In the genomic region with DNA sequence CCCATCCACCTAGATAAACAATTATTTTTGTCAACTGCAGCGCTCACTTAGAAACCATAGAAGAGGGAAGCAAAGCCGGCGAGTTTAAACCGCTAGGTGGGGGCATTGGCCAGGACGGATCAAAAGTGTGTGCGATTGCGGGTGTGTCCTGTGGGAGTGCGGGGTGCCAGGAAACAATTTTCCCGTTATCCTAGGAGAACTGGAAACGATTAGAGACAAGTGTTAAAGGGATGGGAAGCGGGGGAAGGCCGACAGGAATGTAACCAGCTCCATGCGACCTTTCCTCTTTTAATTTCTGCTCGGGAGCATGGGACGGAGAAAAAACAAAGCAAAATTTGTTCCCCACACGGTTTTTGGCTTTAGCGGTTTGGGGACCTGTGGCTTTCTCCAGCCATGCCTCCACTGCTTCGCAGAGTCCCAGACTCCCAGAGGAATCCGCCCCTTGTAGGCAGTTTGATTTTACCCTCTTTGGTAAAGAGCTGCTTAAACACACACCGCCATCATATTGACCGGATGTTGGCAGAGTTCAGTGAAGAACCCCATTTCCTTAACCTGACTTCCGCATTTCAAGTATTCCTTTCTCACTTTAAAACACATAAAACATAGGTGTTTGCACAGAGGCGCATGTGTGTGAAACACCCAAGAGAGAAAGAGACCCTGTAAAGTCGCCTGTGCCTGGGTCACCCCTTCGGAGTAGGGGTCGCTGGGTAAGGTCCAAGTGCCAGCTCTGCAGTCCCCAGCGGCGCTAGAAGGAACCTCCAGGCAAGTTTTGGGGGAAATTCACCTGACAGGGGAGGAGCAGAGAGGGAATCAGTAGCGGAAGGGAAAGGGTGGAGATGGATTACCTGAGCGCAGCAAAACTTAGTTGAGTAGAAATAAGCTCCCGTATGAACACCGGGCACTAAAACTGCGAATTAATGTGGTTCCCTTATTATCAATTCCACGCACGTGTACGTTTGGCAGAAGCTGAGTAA, we compare ENCODE assay signal across 9 cellular contexts. TPM values are rescaled to one million over a fixed set of nuclear protein-coding genes. Genes with fewer than 3 reads are reported as not detected.
DNase-seq lines count a peak whose midpoint lies in the region; ATAC-seq, FAIRE-seq and TF ChIP-seq lines count a peak whose summit lies in the region.
"Had no signal": no experiment of that assay in that cellular context is flagged by ENCODE, and none has a peak within 500 bp of the region (broad histone marks: within the 10 kb centered on the region; RNA-seq: fewer than 3 reads in every experiment).

No MANE protein-coding gene starts in this region.

- peak; percentile 92 for ATAC-seq in GM18498 (IDR thresholded peaks at IDR 0.05; ENCODE audit: unreplicated experiment)
- ATAC-seq in HG02759 (IDR thresholded peaks at IDR 0.05; ENCODE audit: unreplicated experiment) = peak; percentile 83
- no peak for ATAC-seq in K562

- H3K4me3 ChIP-seq in K562 = no peak overlapping the region
- peak overlapping the region; percentile 90 for H3K4me3 ChIP-seq in iPS-18a (ENCODE audit: low read length)
- peak overlapping the region; percentile 63 for H3K4me3 ChIP-seq in skeletal muscle cell (ENCODE audit: low read depth, low read length)
- H3K4me3 ChIP-seq: PC-9 had no signal

- peak; percentile 71 for DNase-seq in AG08395 (ENCODE audit: low spot score)
- DNase-seq in NCI-H226 = peak; percentile 69
- no peak for DNase-seq in K562 (ENCODE audit: extremely low read depth in 1 of 4, low spot score in 3 of 4)
- no peak for DNase-seq in skeletal muscle cell (ENCODE audit: low read depth)
- DNase-seq in NCI-H1092 (lab: John Stamatoyannopoulos, UW) = no peak

- H4K20me1 ChIP-seq in K562 (replicated peaks; ENCODE audit: control insufficient read depth, insufficient read depth, low read length) = no peaks in the 10 kb centered on the region

- no TSS peak for BruUV-seq in K562 (replicated peaks; lab: Mats Ljungman, UMichigan)

- H3K9ac ChIP-seq in K562 (ENCODE audit: insufficient read depth in 1 of 2, low read depth in 2 of 2, low read length in 2 of 2) = no peak overlapping the region
- H3K9ac ChIP-seq in iPS-18a (ENCODE audit: low read length) = peak overlapping the region; percentile 37

- H3K27ac ChIP-seq in K562 (ENCODE audit: extremely low read depth, low read depth, low read length) (no peak overlapping the region), iPS-18a (ENCODE audit: low read length) (no peak overlapping the region)
- H3K27ac ChIP-seq: PC-9 had no signal

- no peaks in the 10 kb centered on the region; the same call in 1 of the 2 replicates for H3K9me3 ChIP-seq in K562 (replicated peaks; ENCODE audit: control insufficient read depth, insufficient read depth, low read depth, low read length)
- H3K9me3 ChIP-seq in iPS-18a (ENCODE audit: control insufficient read depth, low read depth, low read length) = no peaks in the 10 kb centered on the region

- no peaks in the 10 kb centered on the region for H3K27me3 ChIP-seq in K562 (ENCODE audit: control insufficient read depth in 2 of 2, insufficient read depth in 2 of 2, low read length in 2 of 2)
- peaks cover 74% of the 10 kb centered on the region for H3K27me3 ChIP-seq in iPS-18a (ENCODE audit: control insufficient read depth, insufficient read depth, low read length)

- intact Hi-C loops in K562 (cut with micrococcal nuclease) = no loop called here

- no peaks in the 10 kb centered on the region for H3K79me2 ChIP-seq in K562 (ENCODE audit: control insufficient read depth, insufficient read depth, low read length)

- FAIRE-seq in K562 (lab: Jason Lieb, UNC) = no peak

- H3K4me2 ChIP-seq in K562 (ENCODE audit: insufficient read depth, low read length) = no peak overlapping the region
- H3K4me2 ChIP-seq: PC-9 had no signal

- 0 out of 4 replicates have a peak, but pooled peaks of 1 of the 2 experiments have one; percentile 11 for TF ChIP-seq RAD21 in K562 (CRISPR knock-in tag; conservative IDR thresholded peaks at IDR 0.05 in 1 of 2, IDR thresholded peaks at IDR 0.05 in 1 of 2)

- CTCF ChIA-PET in K562 (lab: Yijun Ruan, JAX; ENCODE audit: low intra/inter-chr PET ratio) = no interaction called here

- H3K9me1 ChIP-seq in K562 (ENCODE audit: control insufficient read depth, insufficient read depth, low read length) = no peaks in the 10 kb centered on the region

- TF ChIP-seq CTCF in K562 (IDR thresholded peaks at IDR 0.05 in 2 of 3, conservative IDR thresholded peaks at IDR 0.05 in 1 of 3; ENCODE audit: insufficient read depth in 2 of 3, low read depth in 1 of 3, low read length in 3 of 3) = peak in 1 of 3 experiments; percentile 27; a peak in 2 of 6 replicates

- H2AFZ ChIP-seq in K562 (ENCODE audit: low read depth, low read length) = no peak overlapping the region
- H2AFZ ChIP-seq: PC-9 had no signal

- 2% methylated on average over 34 of the region's 36 CpGs for WGBS in K562 (ENCODE audit: insufficient coverage, low coverage, missing lambda C conversion rate)

- TF ChIP-seq POLR2A in K562 (conservative IDR thresholded peaks at IDR 0.05) = no peak

- no peaks in the 10 kb centered on the region for H3K36me3 ChIP-seq in K562 (ENCODE audit: control insufficient read depth, insufficient read depth, low read length)
- no peaks in the 10 kb centered on the region for H3K36me3 ChIP-seq in iPS-18a (ENCODE audit: control insufficient read depth, low read depth, low read length)

- H3K4me1 ChIP-seq in K562 (replicated peaks in 1 of 2; ENCODE audit: control insufficient read depth in 2 of 2, insufficient read depth in 2 of 2, low read length in 2 of 2) (no peaks in the 10 kb centered on the region), iPS-18a (ENCODE audit: control insufficient read depth, low read depth, low read length) (peaks cover 8% of the 10 kb centered on the region)

- no peak for TF ChIP-seq EP300 in K562 (IDR thresholded peaks at IDR 0.05; ENCODE audit: low read length)

- in situ Hi-C loops in K562 (cut with MboI) = loop anchor here (25.0 kb wide), 1 partner anchor 1529 kb away; no protein-coding TSS in a partner anchor

- POLR2A ChIA-PET in K562 (lab: Yijun Ruan, JAX) = no interaction called here

TF ChIP-seq in K562, 482 proteins besides CTCF, POLR2A, EP300 and RAD21:
- peak; percentile 68 for TF ChIP-seq GABPA (tag; conservative IDR thresholded peaks at IDR 0.05; ENCODE audit: low read depth)
- TF ChIP-seq, protein P1, sequence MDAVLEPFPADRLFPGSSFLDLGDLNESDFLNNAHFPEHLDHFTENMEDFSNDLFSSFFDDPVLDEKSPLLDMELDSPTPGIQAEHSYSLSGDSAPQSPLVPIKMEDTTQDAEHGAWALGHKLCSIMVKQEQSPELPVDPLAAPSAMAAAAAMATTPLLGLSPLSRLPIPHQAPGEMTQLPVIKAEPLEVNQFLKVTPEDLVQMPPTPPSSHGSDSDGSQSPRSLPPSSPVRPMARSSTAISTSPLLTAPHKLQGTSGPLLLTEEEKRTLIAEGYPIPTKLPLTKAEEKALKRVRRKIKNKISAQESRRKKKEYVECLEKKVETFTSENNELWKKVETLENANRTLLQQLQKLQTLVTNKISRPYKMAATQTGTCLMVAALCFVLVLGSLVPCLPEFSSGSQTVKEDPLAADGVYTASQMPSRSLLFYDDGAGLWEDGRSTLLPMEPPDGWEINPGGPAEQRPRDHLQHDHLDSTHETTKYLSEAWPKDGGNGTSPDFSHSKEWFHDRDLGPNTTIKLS (IDR thresholded peaks at IDR 0.05; ENCODE audit: borderline replicate concordance, low read depth) = no peak

RNA-seq across cellular contexts. Expression of a gene that starts 3.1 kb away (rescaled TPM):
- total RNA-seq in K562 (2011; cell fraction: chromatin; rRNA removed; ENCODE audit: low replicate concordance) = not detected in 2 replicates
- total RNA-seq in K562 (2011; cell fraction: nucleolus; rRNA removed) = not detected in 2 replicates
- total RNA-seq in K562 (2011; cell fraction: nucleoplasm; rRNA removed) = not detected in 2 replicates
- total RNA-seq in K562 (2014; rRNA removed) (not detected in 2 replicates), K562 (2014; rRNA removed; fragmentation: Illumina TruSeq; extraction: Trizol) (not detected in 2 replicates), K562 (2015; rRNA removed; fragmentation: Illumina TruSeq; extraction: Trizol) (not detected in 2 replicates), K562 (2021) (not detected in 2 replicates)
- polyA plus RNA-seq in K562 (2011; rRNA removed) (not detected in 2 replicates), K562 (2014; fragmentation: Illumina TruSeq; extraction: Trizol) (not detected in 2 replicates), K562 (2014; fragmentation: Nextera tagmentation; extraction: Ambion mirVana) (not detected), K562 (2014; rRNA removed) (not detected in 2 replicates)
- not detected in 2 replicates for polyA plus RNA-seq in K562 (2011; cell fraction: cytosol; rRNA removed)
- polyA plus RNA-seq in K562 (2011; cell fraction: nucleus; rRNA removed) = not detected in 2 replicates
- not detected in 2 replicates for polyA plus RNA-seq in K562 (2012)
- not detected in 2 replicates for polyA minus RNA-seq in K562 (2011; rRNA and poly(A)+ RNA removed)
- not detected in 2 replicates for polyA minus RNA-seq in K562 (2011; cell fraction: cytosol; rRNA and poly(A)+ RNA removed)
- polyA minus RNA-seq in K562 (2011; cell fraction: nucleus; rRNA and poly(A)+ RNA removed) = not detected in 2 replicates
- total RNA-seq: PC-9 had no signal

Comparison
In these comparisons a context has a peak if more than half of its experiments do, and no peak if none do; other contexts are left out.
1. DNase-seq: peak in AG08395 (single experiment) and NCI-H226 (single experiment); none in K562 (0 of 4), skeletal muscle cell (single experiment) and NCI-H1092 (single experiment).